ENCODE assay signal across 18 cellular contexts in genomic region chr11:112579282-112579681, GRCh38.
A peak's percentile ranks its signal among the peaks of the same experiment; 100 is the strongest.
DNase-seq lines count a peak whose midpoint lies in the region; ATAC-seq and TF ChIP-seq lines count a peak whose summit lies in the region.
"Had no signal": no experiment of that assay in that cellular context is flagged by ENCODE, and none has a peak within 500 bp of the region (broad histone marks: within the 10 kb centered on the region; RNA-seq: fewer than 3 reads in every experiment).

No MANE protein-coding gene starts in this region.

- TF ChIP-seq RAD21 in neural cell (conservative IDR thresholded peaks at IDR 0.05) = no peak

- H3K27me3 ChIP-seq in heart left ventricle (no peaks in the 10 kb centered on the region), neural cell (ENCODE audit: insufficient read depth, low read depth, low read length) (no peaks in the 10 kb centered on the region)
- H3K27me3 ChIP-seq: BLaER1 treated with 17β-estradiol and CSF1 and Interleukin-3, amounts not matched to agents 10 nM and 100 nM had no signal

- no peaks in the 10 kb centered on the region for H3K4me1 Mint-ChIP-seq in stimulated activated naive B cell treated with anti-CD40 and anti-IgM and Interleukin-4, amounts not matched to agents 10 μg/mL and 1 μg/mL and 100 μg/mL, for 72 hours
- H3K4me1 Mint-ChIP-seq: CD8-positive, alpha-beta memory T cell had no signal

- no peak for TF ChIP-seq POLR2A in heart left ventricle (IDR thresholded peaks at IDR 0.05)

- no peaks in the 10 kb centered on the region for H3K9me3 Mint-ChIP-seq in stimulated activated naive B cell treated with anti-CD40 and anti-IgM and Interleukin-4, amounts not matched to agents 10 μg/mL and 1 μg/mL and 100 μg/mL, for 72 hours

- no peak overlapping the region for H3K4me2 ChIP-seq in neural cell (ENCODE audit: low read length)
- H3K4me2 ChIP-seq: BLaER1 treated with 17β-estradiol and CSF1 and Interleukin-3, amounts not matched to agents 10 nM and 100 nM had no signal

- peak; percentile 66 for TF ChIP-seq EP300 in neural cell (conservative IDR thresholded peaks at IDR 0.05; ENCODE audit: poor library complexity, severe bottlenecking)

- no peaks in the 10 kb centered on the region for H3K36me3 Mint-ChIP-seq in stimulated activated naive B cell treated with anti-CD40 and anti-IgM and Interleukin-4, amounts not matched to agents 10 μg/mL and 1 μg/mL and 100 μg/mL, for 72 hours
- H3K36me3 Mint-ChIP-seq: CD8-positive, alpha-beta memory T cell had no signal

- no peak overlapping the region for H3K4me3 ChIP-seq in heart left ventricle
- no peak overlapping the region for H3K4me3 ChIP-seq in neural cell (ENCODE audit: low read length)
- H3K4me3 ChIP-seq: BLaER1 treated with 17β-estradiol and CSF1 and Interleukin-3, amounts not matched to agents 10 nM and 100 nM had no signal

- DNase-seq in Right ventricle myocardium superior (no peak), cardiac septum (ENCODE audit: low spot score) (no peak), heart left ventricle (peak in 1 of 5 donors; percentile 33), NOMO-1 treated with dmso at 0.1 percent for 144 hours (lab: John Stamatoyannopoulos, UW; ENCODE audit: unreplicated experiment) (no peak)
- no peak for DNase-seq in stimulated activated naive B cell treated with anti-CD40 and anti-IgM and Interleukin-4, amounts not matched to agents 10 μg/mL and 1 μg/mL and 100 μg/mL, for 72 hours
- DNase-seq: CD8-positive, alpha-beta memory T cell; GF-D8; Kasumi-1; NCI-H1105 treated with DMSO at 0.1 percent for 48 hours; NCI-H187 treated with DMSO at 0.1 percent for 48 hours; NCI-H345; NCI-H526 had no signal

- ATAC-seq in Right ventricle myocardium superior (ENCODE audit: poor library complexity) (peak; percentile 37), heart left ventricle (peak in 3 of 4 donors; percentile 41 to 64 (median 43)), GM19452 (IDR thresholded peaks at IDR 0.05; ENCODE audit: unreplicated experiment) (no peak), HG03045 (IDR thresholded peaks at IDR 0.05; ENCODE audit: unreplicated experiment) (no peak)
- ATAC-seq in stimulated activated naive B cell treated with anti-CD40 and anti-IgM and Interleukin-4, amounts not matched to agents 10 μg/mL and 1 μg/mL and 100 μg/mL, for 72 hours (replicated peaks) = no peak

- H3K4me1 ChIP-seq in heart left ventricle = peaks cover 0 to 28% (median 1%) of the 10 kb centered on the region in 12 donors

- H3K9me3 ChIP-seq in heart left ventricle (no peaks in the 10 kb centered on the region), neural cell (ENCODE audit: low read length) (no peaks in the 10 kb centered on the region)

- no peak overlapping the region for H3K9ac ChIP-seq in neural cell (ENCODE audit: low read length)
- H3K9ac ChIP-seq: BLaER1 treated with 17β-estradiol and CSF1 and Interleukin-3, amounts not matched to agents 10 nM and 100 nM had no signal

- peak overlapping the region in 3 of 12 donors; percentile 24 to 70 (median 36) for H3K27ac ChIP-seq in heart left ventricle
- H3K27ac ChIP-seq in neural cell (ENCODE audit: low read length) = no peak overlapping the region
- H3K27ac ChIP-seq: BLaER1 treated with 17β-estradiol and CSF1 and Interleukin-3, amounts not matched to agents 10 nM and 100 nM; RWPE1 had no signal

- H3K27me3 Mint-ChIP-seq in stimulated activated naive B cell treated with anti-CD40 and anti-IgM and Interleukin-4, amounts not matched to agents 10 μg/mL and 1 μg/mL and 100 μg/mL, for 72 hours = peaks cover under 1 to 3% of the 10 kb centered on the region in 2 donors

- no peak for TF ChIP-seq CTCF in heart left ventricle (IDR thresholded peaks at IDR 0.05)
- no peak for TF ChIP-seq CTCF in neural cell (IDR thresholded peaks at IDR 0.05; ENCODE audit: poor library complexity, severe bottlenecking)

- no peak overlapping the region for H3K27ac Mint-ChIP-seq in stimulated activated naive B cell treated with anti-CD40 and anti-IgM and Interleukin-4, amounts not matched to agents 10 μg/mL and 1 μg/mL and 100 μg/mL, for 72 hours
- H3K27ac Mint-ChIP-seq: CD8-positive, alpha-beta memory T cell; IgD-negative memory B cell had no signal

- no peaks in the 10 kb centered on the region for H3K9me2 ChIP-seq in neural cell (ENCODE audit: insufficient read depth, low read length)

- WGBS in heart left ventricle, 4 donors = 20 to 34% (median 24%) methylated on average over 3 of the region's 3 CpGs

- no peak overlapping the region for H2AFZ ChIP-seq in neural cell (ENCODE audit: low read depth, low read length)

- intact Hi-C loops in Right ventricle myocardium superior (cut with DNase I) (no loop called here), cardiac septum (cut with DNase I) (no loop called here), heart left ventricle (cut with DNase I) (no loop called here)

- no peaks in the 10 kb centered on the region for H3K36me3 ChIP-seq in heart left ventricle
- no peaks in the 10 kb centered on the region for H3K36me3 ChIP-seq in neural cell (ENCODE audit: insufficient read depth, low read length)
- H3K36me3 ChIP-seq: BLaER1 treated with 17β-estradiol and CSF1 and Interleukin-3, amounts not matched to agents 10 nM and 100 nM had no signal

- no peaks in the 10 kb centered on the region for H3F3A ChIP-seq in neural cell (ENCODE audit: insufficient read depth, low read length, poor library complexity, severe bottlenecking)

- H4K20me1 ChIP-seq in neural cell (ENCODE audit: insufficient read depth) = no peaks in the 10 kb centered on the region
- H4K20me1 ChIP-seq: BLaER1 treated with 17β-estradiol and CSF1 and Interleukin-3, amounts not matched to agents 10 nM and 100 nM had no signal

- no peak overlapping the region for H3K4me3 Mint-ChIP-seq in stimulated activated naive B cell treated with anti-CD40 and anti-IgM and Interleukin-4, amounts not matched to agents 10 μg/mL and 1 μg/mL and 100 μg/mL, for 72 hours
- H3K4me3 Mint-ChIP-seq: CD8-positive, alpha-beta memory T cell; IgD-negative memory B cell had no signal

- H3K79me2 ChIP-seq in neural cell (replicated peaks; ENCODE audit: insufficient read depth, low read length) = no peaks in the 10 kb centered on the region

TF ChIP-seq in neural cell, 6 proteins besides CTCF, POLR2A, EP300 and RAD21:
- TF ChIP-seq POLR2AphosphoS5 (IDR thresholded peaks at IDR 0.05) (peak; percentile 26), MXI1 (conservative IDR thresholded peaks at IDR 0.05; ENCODE audit: poor library complexity, severe bottlenecking) (no peak), SMC3 (conservative IDR thresholded peaks at IDR 0.05; ENCODE audit: poor library complexity) (peak; percentile 14), REST (IDR thresholded peaks at IDR 0.05; ENCODE audit: borderline replicate concordance) (peak; percentile 38), TAF1 (IDR thresholded peaks at IDR 0.05; ENCODE audit: low read depth) (no peak), EZH2 (IDR thresholded peaks at IDR 0.05; ENCODE audit: borderline replicate concordance, insufficient read depth, low read length, poor library complexity, severe bottlenecking) (no peak)

Comparison
In these comparisons a context has a peak if more than half of its experiments do, and no peak if none do; other contexts are left out.
1. ATAC-seq: peak in Right ventricle myocardium superior (single experiment) and heart left ventricle (3 of 4); none in GM19452 (single experiment), HG03045 (single experiment) and stimulated activated naive B cell treated with anti-CD40 and anti-IgM and Interleukin-4, amounts not matched to agents 10 μg/mL and 1 μg/mL and 100 μg/mL, for 72 hours (0 of 2).